In genomic region chr1:117710710-117711109, GRCh38 we compare ENCODE assay signal across 13 cellular contexts.
DNase-seq lines count a peak whose midpoint lies in the region; ATAC-seq and TF ChIP-seq lines count a peak whose summit lies in the region.
"Had no signal": no experiment of that assay in that cellular context is flagged by ENCODE, and none has a peak within 500 bp of the region (broad histone marks: within the 10 kb centered on the region; RNA-seq: fewer than 3 reads in every experiment).

No MANE protein-coding gene starts in this region.

- no peak overlapping the region for H3K4me3 Mint-ChIP-seq in stimulated activated naive CD8-positive, alpha-beta T cell treated with anti-CD3 and anti-CD28 coated beads, Interleukin-15, amount 100 ng/mL, for 72 hours
- no peak overlapping the region for H3K4me3 Mint-ChIP-seq in endothelial cell (ENCODE audit: unreplicated experiment)
- H3K4me3 Mint-ChIP-seq in activated CD4-positive, alpha-beta T cell treated with anti-CD3 and anti-CD28 coated beads, Interleukin-2, amount 10 ng/mL, durations not matched to agents 7 days and 5 days, result no peak overlapping the region
- H3K4me3 Mint-ChIP-seq: activated CD4-positive, alpha-beta T cell treated with anti-CD3 and anti-CD28 coated beads, Interleukin-2, amount 10 ng/mL, durations not matched to agents 24 days and 14 days; activated naive CD8-positive, alpha-beta T cell treated with anti-CD3 and anti-CD28 coated beads, Interleukin-2, amount 10 ng/mL, durations not matched to agents 7 days and 5 days had no signal

- no peak overlapping the region for H3K4me3 ChIP-seq in OCI-LY3 (ENCODE audit: low read length)
- H3K4me3 ChIP-seq: left lung had no signal

- H3K9ac ChIP-seq in OCI-LY3 (ENCODE audit: low read length), result no peak overlapping the region

- no peaks in the 10 kb centered on the region for H3K36me3 ChIP-seq in OCI-LY3 (replicated peaks; ENCODE audit: low read depth, low read length)
- H3K36me3 ChIP-seq: left lung had no signal

- no peaks in the 10 kb centered on the region for H3K36me3 Mint-ChIP-seq in endothelial cell (ENCODE audit: low read depth, unreplicated experiment)
- H3K36me3 Mint-ChIP-seq in activated CD4-positive, alpha-beta T cell treated with anti-CD3 and anti-CD28 coated beads, Interleukin-2, amount 10 ng/mL, durations not matched to agents 7 days and 5 days (ENCODE audit: low read depth), result no peaks in the 10 kb centered on the region
- H3K36me3 Mint-ChIP-seq: activated naive CD8-positive, alpha-beta T cell treated with anti-CD3 and anti-CD28 coated beads, Interleukin-2, amount 10 ng/mL, durations not matched to agents 7 days and 5 days had no signal

- no peaks in the 10 kb centered on the region for H3K4me1 Mint-ChIP-seq in stimulated activated naive CD8-positive, alpha-beta T cell treated with anti-CD3 and anti-CD28 coated beads, Interleukin-15, amount 100 ng/mL, for 72 hours
- no peaks in the 10 kb centered on the region for H3K4me1 Mint-ChIP-seq in endothelial cell (ENCODE audit: unreplicated experiment)
- no peaks in the 10 kb centered on the region for H3K4me1 Mint-ChIP-seq in activated CD4-positive, alpha-beta T cell treated with anti-CD3 and anti-CD28 coated beads, Interleukin-2, amount 10 ng/mL, durations not matched to agents 7 days and 5 days
- H3K4me1 Mint-ChIP-seq: activated CD4-positive, alpha-beta T cell treated with anti-CD3 and anti-CD28 coated beads, Interleukin-2, amount 10 ng/mL, durations not matched to agents 24 days and 14 days had no signal

- POLR2A ChIA-PET in activated CD4-positive, alpha-beta T cell treated with anti-CD3 and anti-CD28 coated beads, Interleukin-2, amount 10 ng/mL, durations not matched to agents 7 days and 5 days (lab: Charles Lee), result no interaction called here

- H3K4me2 ChIP-seq in OCI-LY3 (ENCODE audit: low read length), result peak overlapping the region; percentile 22; the same call in 1 of the 2 replicates

- no peaks in the 10 kb centered on the region for H3K9me3 ChIP-seq in OCI-LY3 (ENCODE audit: insufficient read depth, low read length)
- H3K9me3 ChIP-seq: left lung had no signal

- peaks cover 41% of the 10 kb centered on the region for H3K27me3 Mint-ChIP-seq in stimulated activated naive CD8-positive, alpha-beta T cell treated with anti-CD3 and anti-CD28 coated beads, Interleukin-15, amount 100 ng/mL, for 72 hours
- peaks cover 7% of the 10 kb centered on the region for H3K27me3 Mint-ChIP-seq in endothelial cell (ENCODE audit: unreplicated experiment)
- peaks cover 12% of the 10 kb centered on the region for H3K27me3 Mint-ChIP-seq in activated CD4-positive, alpha-beta T cell treated with anti-CD3 and anti-CD28 coated beads, Interleukin-2, amount 10 ng/mL, durations not matched to agents 7 days and 5 days

- H4K20me1 ChIP-seq in OCI-LY3 (ENCODE audit: insufficient read depth, low read length), result no peaks in the 10 kb centered on the region

- H2AFZ ChIP-seq in OCI-LY3 (ENCODE audit: low read depth, low read length), result no peak overlapping the region

- H3K9me3 Mint-ChIP-seq in stimulated activated naive CD8-positive, alpha-beta T cell treated with anti-CD3 and anti-CD28 coated beads, Interleukin-15, amount 100 ng/mL, for 72 hours, result peaks cover 0 to 23% of the 10 kb centered on the region in 2 donors
- no peaks in the 10 kb centered on the region for H3K9me3 Mint-ChIP-seq in endothelial cell (ENCODE audit: unreplicated experiment)
- H3K9me3 Mint-ChIP-seq in activated CD4-positive, alpha-beta T cell treated with anti-CD3 and anti-CD28 coated beads, Interleukin-2, amount 10 ng/mL, durations not matched to agents 7 days and 5 days, result no peaks in the 10 kb centered on the region
- H3K9me3 Mint-ChIP-seq: activated naive CD8-positive, alpha-beta T cell treated with anti-CD3 and anti-CD28 coated beads, Interleukin-2, amount 10 ng/mL, durations not matched to agents 7 days and 5 days had no signal

- TF ChIP-seq CTCF in OCI-LY3 (IDR thresholded peaks at IDR 0.05; ENCODE audit: low read depth, low read length), result peak; percentile 50
- peak; percentile 9 for TF ChIP-seq CTCF in endothelial cell (IDR thresholded peaks at IDR 0.05; ENCODE audit: unreplicated experiment)

- no peaks in the 10 kb centered on the region; the same call in 1 of the 2 replicates for H3K27me3 ChIP-seq in OCI-LY3 (ENCODE audit: low read depth, low read length)

- no peaks in the 10 kb centered on the region for H3K4me1 ChIP-seq in OCI-LY3 (ENCODE audit: low read length)
- H3K4me1 ChIP-seq: left lung had no signal

- DNase-seq in stimulated activated naive CD8-positive, alpha-beta T cell treated with anti-CD3 and anti-CD28 coated beads, Interleukin-15, Interleukin-2, amounts not matched to agents 100 U/mL and 50 U/mL, for 24 hours, result no peak
- DNase-seq in stimulated activated naive CD8-positive, alpha-beta T cell treated with anti-CD3 and anti-CD28 coated beads, Interleukin-15, amount 100 ng/mL, for 72 hours, result no peak
- DNase-seq in endothelial cell (ENCODE audit: low spot score), result no peak
- DNase-seq in NCI-H2081 treated with DMSO at 0.1 percent for 48 hours (lab: John Stamatoyannopoulos, UW), result no peak
- no peak for DNase-seq in SW 1271 (lab: John Stamatoyannopoulos, UW)
- DNase-seq in superior temporal gyrus (ENCODE audit: extremely low spot score), result no peak
- no peak for DNase-seq in activated CD4-positive, alpha-beta T cell treated with anti-CD3 and anti-CD28 coated beads, Interleukin-2, amount 10 ng/mL, durations not matched to agents 7 days and 5 days
- DNase-seq: activated CD4-positive, alpha-beta T cell treated with anti-CD3 and anti-CD28 coated beads, Interleukin-2, amount 10 ng/mL, durations not matched to agents 24 days and 14 days; activated naive CD8-positive, alpha-beta T cell treated with anti-CD3 and anti-CD28 coated beads, Interleukin-2, amount 10 ng/mL, durations not matched to agents 7 days and 5 days; C1 segment of cervical spinal cord; left lung; NCI-H1105 had no signal

- ATAC-seq in stimulated activated naive CD8-positive, alpha-beta T cell treated with anti-CD3 and anti-CD28 coated beads, Interleukin-15, Interleukin-2, amounts not matched to agents 100 U/mL and 50 U/mL, for 24 hours, result peak; percentile 40
- ATAC-seq in stimulated activated naive CD8-positive, alpha-beta T cell treated with anti-CD3 and anti-CD28 coated beads, Interleukin-15, amount 100 ng/mL, for 72 hours, result no peak
- ATAC-seq: left lung had no signal

- no peak overlapping the region for H3K27ac ChIP-seq in OCI-LY3 (ENCODE audit: low read length)
- H3K27ac ChIP-seq: left lung had no signal

- CTCF ChIA-PET in activated CD4-positive, alpha-beta T cell treated with anti-CD3 and anti-CD28 coated beads, Interleukin-2, amount 10 ng/mL, durations not matched to agents 7 days and 5 days (lab: Charles Lee), result interaction anchor here (1.8 kb wide), 1 partner anchor 44 kb away, joined by 5 read pairs; no protein-coding TSS in a partner anchor

- no peaks in the 10 kb centered on the region for H3K79me2 ChIP-seq in OCI-LY3 (ENCODE audit: low read length)

- H3K27ac Mint-ChIP-seq in stimulated activated naive CD8-positive, alpha-beta T cell treated with anti-CD3 and anti-CD28 coated beads, Interleukin-15, amount 100 ng/mL, for 72 hours, result peak overlapping the region in 1 of 2 donors; percentile 66
- no peak overlapping the region for H3K27ac Mint-ChIP-seq in endothelial cell (ENCODE audit: unreplicated experiment)
- H3K27ac Mint-ChIP-seq in activated CD4-positive, alpha-beta T cell treated with anti-CD3 and anti-CD28 coated beads, Interleukin-2, amount 10 ng/mL, durations not matched to agents 7 days and 5 days, result no peak overlapping the region
- H3K27ac Mint-ChIP-seq: activated CD4-positive, alpha-beta T cell treated with anti-CD3 and anti-CD28 coated beads, Interleukin-2, amount 10 ng/mL, durations not matched to agents 24 days and 14 days; activated naive CD8-positive, alpha-beta T cell treated with anti-CD3 and anti-CD28 coated beads, Interleukin-2, amount 10 ng/mL, durations not matched to agents 7 days and 5 days had no signal
